ENCODE assay signal across 1 cellular context in genomic region chr5:150521939-150522503, GRCh38.
TF ChIP-seq lines count a peak whose summit lies in the region.

No MANE protein-coding gene starts in this region.

TF ChIP-seq in K562, 482 proteins besides CTCF, POLR2A, EP300 and RAD21 (continued from another document):
- TF ChIP-seq SFPQ (IDR thresholded peaks at IDR 0.05; ENCODE audit: low read depth, low read length) (no peak), HDAC2 (IDR thresholded peaks at IDR 0.05) (peak; percentile 35; the same call in 1 of the 2 replicates), XRCC5 (IDR thresholded peaks at IDR 0.05; ENCODE audit: low read depth, low read length) (no peak), BCOR (IDR thresholded peaks at IDR 0.05) (peak; percentile 90), KDM1A (IDR thresholded peaks at IDR 0.05) (peak; percentile 57 to 79; a peak in 3 of 4 replicates), CBX1 (IDR thresholded peaks at IDR 0.05; ENCODE audit: low read depth) (peak; percentile 58; the same call in 1 of the 2 replicates), RBM25 (IDR thresholded peaks at IDR 0.05; ENCODE audit: low read depth, low read length, severe bottlenecking) (peak; percentile 94), RCOR1 (IDR thresholded peaks at IDR 0.05; ENCODE audit: borderline replicate concordance in 1 of 2, low read depth in 2 of 2, low read length in 2 of 2) (peak in 1 of 2 experiments; percentile 70; a peak in 2 of 4 replicates), KDM5B (IDR thresholded peaks at IDR 0.05; ENCODE audit: insufficient replicate concordance, low read depth, low read length) (no peak), TFAM (CRISPR knock-in tag; conservative IDR thresholded peaks at IDR 0.05) (no peak)
